23 cellular contexts compared by ENCODE assay signal in the genomic region with DNA sequence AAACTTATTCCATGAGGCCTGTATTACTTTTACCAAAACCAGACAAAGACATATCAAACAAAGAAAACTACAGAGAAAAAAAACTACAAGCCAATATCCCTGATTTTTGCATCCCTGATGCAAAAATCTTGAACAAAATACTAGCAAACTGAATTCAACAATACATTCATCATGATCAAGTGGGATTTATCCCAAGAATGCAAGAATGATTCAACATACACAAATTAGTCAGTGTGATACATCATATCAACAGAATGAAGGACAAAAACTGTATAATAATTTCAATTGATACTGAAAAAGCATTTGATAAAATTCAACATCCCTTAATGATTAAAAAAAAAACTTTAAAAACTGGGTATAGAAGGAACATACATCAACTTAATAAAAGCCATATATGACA.
"Had no signal": no experiment of that assay in that cellular context is flagged by ENCODE, and none has a peak within 500 bp of the region (broad histone marks: within the 10 kb centered on the region; RNA-seq: fewer than 3 reads in every experiment).

No MANE protein-coding gene starts in this region.

- H3K27ac ChIP-seq: coronary artery, RWPE1 had no signal

- H3K4me3 ChIP-seq: coronary artery had no signal

- DNase-seq: activated CD4-positive, alpha-beta T cell treated with anti-CD3 and anti-CD28 coated beads for 4 hours; activated CD8-positive, alpha-beta memory T cell treated with anti-CD3 and anti-CD28 coated beads, Interleukin-2, amount 50 U/mL, for 4 hours; activated CD8-positive, alpha-beta T cell treated with anti-CD3 and anti-CD28 coated beads for 36 hours; activated gamma-delta T cell treated with Interleukin-2 at 50 U/mL for 16 hours; activated naive CD4-positive, alpha-beta T cell treated with anti-CD3 and anti-CD28 coated beads, Interleukin-2, amount 10 ng/mL, durations not matched to agents 7 days and 5 days; activated naive CD8-positive, alpha-beta T cell treated with anti-CD3 and anti-CD28 coated beads for 36 hours; activated T-cell treated with anti-CD3 and anti-CD28 coated beads, Interleukin-2, amount 50 U/mL, for 72 hours; anterior cingulate cortex; caudate nucleus; MM.1S; NCI-H1105 treated with DMSO at 0.1 percent for 48 hours; NCI-H146; NCI-H187 treated with DMSO at 0.1 percent for 48 hours; NCI-H2081 treated with DMSO at 0.1 percent for 48 hours; NCI-H345; NCI-H510A; NCI-H526 treated with DMSO at 0.1 percent for 48 hours; NCI-H82; SHP77 had no signal

- ATAC-seq: activated CD4-positive, CD25-positive, alpha-beta regulatory T cell treated with anti-CD3 and anti-CD28 coated beads, Interleukin-2, amount 50 U/mL, for 24 hours; activated CD8-positive, alpha-beta T cell treated with anti-CD3 and anti-CD28 coated beads for 36 hours; activated T-cell treated with anti-CD3 and anti-CD28 coated beads, Interleukin-2, amount 50 U/mL, for 72 hours; Panc1 had no signal
